8 cellular contexts compared by ENCODE assay signal in genomic region chr12:56521209-56521589, GRCh38. TPM values are rescaled to one million over a fixed set of nuclear protein-coding genes. Genes with fewer than 3 reads are reported as not detected.
DNase-seq lines count a peak whose midpoint lies in the region; ATAC-seq and TF ChIP-seq lines count a peak whose summit lies in the region.

No MANE protein-coding gene starts in this region.

- peaks cover 22% of the 10 kb centered on the region for H3K4me1 Mint-ChIP-seq in T-helper 1 cell treated with Interleukin-12 subunit alpha and Interleukin-12 subunit beta and Interleukin-4 antibody, amounts not matched to agents 30 μg/mL and 1 μg/mL, for 36 hours (ENCODE audit: low read depth)

- WGBS in testis, 2 donors: 29 to 48% methylated on average over 8 of the region's 8 CpGs

- peaks cover 4% of the 10 kb centered on the region for H3K27me3 Mint-ChIP-seq in T-helper 1 cell treated with Interleukin-12 subunit alpha and Interleukin-12 subunit beta and Interleukin-4 antibody, amounts not matched to agents 30 μg/mL and 1 μg/mL, for 36 hours (ENCODE audit: low read depth)

- H3K36me3 ChIP-seq in ascending aorta: no peaks in the 10 kb centered on the region
- no peaks in the 10 kb centered on the region for H3K36me3 ChIP-seq in testis (ENCODE audit: low read depth, missing control alignments)

- intact Hi-C loops in ascending aorta (cut with DNase I): loop anchor here (2.0 to 10.0 kb wide), 2 partner anchors 116 to 676 kb away; partner anchors contain the start of gene MMP19
- intact Hi-C loops in testis (cut with DNase I; ENCODE audit: low total_unique reads): no loop called here

- TF ChIP-seq CTCF in ascending aorta (IDR thresholded peaks at IDR 0.05) (no peak), testis (IDR thresholded peaks at IDR 0.05) (no peak)

- no peaks in the 10 kb centered on the region for H3K27me3 ChIP-seq in ascending aorta
- H3K27me3 ChIP-seq in testis: no peaks in the 10 kb centered on the region

- H3K27ac ChIP-seq in ascending aorta (peak overlapping the region; percentile 78 to 88), testis (peak overlapping the region; percentile 83 to 88)

- ATAC-seq in left lobe of liver (peak; percentile 32), GM21381 (IDR thresholded peaks at IDR 0.05; ENCODE audit: unreplicated experiment) (no peak)

- no peaks in the 10 kb centered on the region for H3K9me3 Mint-ChIP-seq in T-helper 1 cell treated with Interleukin-12 subunit alpha and Interleukin-12 subunit beta and Interleukin-4 antibody, amounts not matched to agents 30 μg/mL and 1 μg/mL, for 36 hours

- H3K4me3 ChIP-seq in ascending aorta (peak overlapping the region; percentile 64 to 71), testis (peak overlapping the region; percentile 61 to 64)

- no peak for TF ChIP-seq POLR2A in testis (IDR thresholded peaks at IDR 0.05)

- H3K9me3 ChIP-seq in ascending aorta (no peaks in the 10 kb centered on the region), testis (no peaks in the 10 kb centered on the region)

- H3K36me3 Mint-ChIP-seq in T-helper 1 cell treated with Interleukin-12 subunit alpha and Interleukin-12 subunit beta and Interleukin-4 antibody, amounts not matched to agents 30 μg/mL and 1 μg/mL, for 36 hours (ENCODE audit: low read depth): no peaks in the 10 kb centered on the region

- H3K4me3 Mint-ChIP-seq in T-helper 1 cell treated with Interleukin-12 subunit alpha and Interleukin-12 subunit beta and Interleukin-4 antibody, amounts not matched to agents 30 μg/mL and 1 μg/mL, for 36 hours: peak overlapping the region; percentile 88

- DNase-seq in T-helper 1 cell (no peak), ascending aorta (ENCODE audit: low spot score in 2 of 2) (no peak), left lobe of liver (ENCODE audit: low spot score) (no peak), testis (no peak), iPS-NIHi7 (ENCODE audit: extremely low spot score) (no peak), T-helper 9 cell (no peak)

- H3K4me1 ChIP-seq in ascending aorta: peaks cover 0 to 34% of the 10 kb centered on the region in 2 donors
- peaks cover 14% of the 10 kb centered on the region for H3K4me1 ChIP-seq in testis

- peak overlapping the region; percentile 86 for H3K27ac Mint-ChIP-seq in T-helper 1 cell treated with Interleukin-12 subunit alpha and Interleukin-12 subunit beta and Interleukin-4 antibody, amounts not matched to agents 30 μg/mL and 1 μg/mL, for 36 hours

RNA-seq across cellular contexts. Expression of gene RBMS2, which starts 0.4 kb away (rescaled TPM):
- total RNA-seq in ascending aorta (21.3 TPM), left lobe of liver (6.6 TPM), testis (10 to 100 TPM; 12.8 TPM)
- polyA plus RNA-seq in testis (ENCODE audit: insufficient read depth, low read depth, low replicate concordance): 15.8 TPM

RNA-seq across cellular contexts. Expression of gene GLS2, which starts 33.2 kb away (rescaled TPM):
- total RNA-seq in ascending aorta: not detected
- 251 TPM for total RNA-seq in left lobe of liver
- total RNA-seq in testis: 1 to 10 TPM; 3.8 to 4.7 TPM
- polyA plus RNA-seq in testis (ENCODE audit: insufficient read depth, low read depth, low replicate concordance): 2.2 TPM

RNA-seq across cellular contexts. Expression of gene SPRYD4, which starts 52.8 kb away (rescaled TPM):
- total RNA-seq in ascending aorta: 0.43 TPM
- 9.4 TPM for total RNA-seq in left lobe of liver
- 1 to 10 TPM; 6.8 to 6.9 TPM for total RNA-seq in testis
- polyA plus RNA-seq in testis (ENCODE audit: insufficient read depth, low read depth, low replicate concordance): 2.6 TPM

Comparison
In these comparisons a context has a peak if more than half of its experiments do, and no peak if none do; other contexts are left out.
1. RNA of gene GLS2, which starts 33.2 kb away (total RNA-seq): 251 TPM in left lobe of liver (single experiment); 3.8 to 4.7 TPM in testis and not detected in ascending aorta (single experiment); every median in the first group is over 10 times any median in the second.